Comparison of ENCODE assay signal across 22 cellular contexts in the genomic region with DNA sequence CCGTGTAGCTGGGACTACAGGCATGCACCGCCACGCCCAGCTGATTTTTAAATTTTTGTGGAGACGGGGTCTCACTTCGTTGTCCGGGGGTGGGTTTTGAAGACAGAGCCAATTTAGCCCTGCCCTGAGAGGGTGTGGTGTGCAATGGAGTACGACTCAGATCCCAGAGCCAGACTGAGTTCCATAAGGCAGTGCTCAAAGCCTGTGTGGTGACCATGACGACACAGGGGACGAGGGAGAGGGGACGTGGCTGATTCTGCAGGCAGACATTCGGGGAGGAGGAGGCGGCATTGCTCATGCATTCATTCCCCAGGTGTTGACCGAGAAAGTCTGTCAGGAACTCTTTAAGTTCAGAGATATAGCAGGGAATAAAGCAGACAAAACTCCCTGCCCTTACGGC.
A peak's percentile ranks its signal among the peaks of the same experiment; 100 is the strongest.
DNase-seq lines count a peak whose midpoint lies in the region; ATAC-seq, FAIRE-seq and TF ChIP-seq lines count a peak whose summit lies in the region.
"Had no signal": no experiment of that assay in that cellular context is flagged by ENCODE, and none has a peak within 500 bp of the region (broad histone marks: within the 10 kb centered on the region; RNA-seq: fewer than 3 reads in every experiment).

No MANE protein-coding gene starts in this region.

- H3K27me3 ChIP-seq in DND-41 (ENCODE audit: insufficient read depth, low read length, poor library complexity): no peaks in the 10 kb centered on the region
- no peaks in the 10 kb centered on the region for H3K27me3 ChIP-seq in sigmoid colon
- H3K27me3 ChIP-seq: hepatocyte, SJSA1 had no signal

- H3K4me2 ChIP-seq in DND-41 (ENCODE audit: insufficient read depth, low read length): no peak overlapping the region
- H3K4me2 ChIP-seq: hepatocyte had no signal

- H3K4me1 ChIP-seq in DND-41 (ENCODE audit: insufficient read depth, low read length) (peaks cover 65% of the 10 kb centered on the region), sigmoid colon (peaks cover 0 to 100% (median 89%) of the 10 kb centered on the region in 4 donors)

- H3K79me2 ChIP-seq in DND-41 (ENCODE audit: insufficient read depth, low read length): peaks cover 32% of the 10 kb centered on the region

- H3K9ac ChIP-seq in DND-41 (ENCODE audit: low read depth, low read length): no peak overlapping the region

- WGBS in sigmoid colon, 2 donors: 89 to 91% methylated on average over 14 of the region's 14 CpGs

- no peak for FAIRE-seq in RCC 7860 (lab: Jason Lieb, UNC)
- FAIRE-seq: HepG2, keratinocyte had no signal

- DNase-seq in DND-41 (no peak), RCC 7860 (ENCODE audit: low spot score) (peak; percentile 24), left kidney (ENCODE audit: low read depth, low spot score) (peak; percentile 72), sigmoid colon (no peak), midbrain (lab: John Stamatoyannopoulos, UW) (no peak), NOMO-1 (lab: John Stamatoyannopoulos, UW; ENCODE audit: unreplicated experiment in 2 of 2) (no peak), GM20000 (ENCODE audit: low spot score) (no peak), sciatic nerve (ENCODE audit: low spot score) (no peak)
- DNase-seq: activated CD8-positive, alpha-beta T cell treated with anti-CD3 and anti-CD28 coated beads for 36 hours; activated T-cell treated with anti-CD3 and anti-CD28 coated beads, Interleukin-2, amount 50 U/mL, for 24 hours; DMS79; HCEC 1CT; NCI-H1436; NCI-H2171 treated with DMSO at 0.1 percent for 48 hours; occipital lobe; stimulated activated CD4-positive, alpha-beta T cell treated with anti-CD3 and anti-CD28 coated beads, Interleukin-2, amount 100 ng/mL, for 48 hours; T-helper 17 cell had no signal

- H4K20me1 ChIP-seq in DND-41 (ENCODE audit: insufficient read depth, low read length): no peaks in the 10 kb centered on the region

- ATAC-seq in DND-41 (ENCODE audit: insufficient read depth, low read depth) (no peak), sciatic nerve (no peak)
- ATAC-seq: activated CD8-positive, alpha-beta T cell treated with anti-CD3 and anti-CD28 coated beads for 36 hours; HepG2; T-helper 17 cell had no signal

- 0 out of 2 replicates have a peak overlapping the region, but pooled peaks have one; percentile 9 for H3K27ac ChIP-seq in DND-41 (ENCODE audit: low read length)
- peak overlapping the region in 3 of 4 donors; percentile 54 to 92 (median 88) for H3K27ac ChIP-seq in sigmoid colon
- H3K27ac ChIP-seq: SJSA1, VCaP had no signal

- H2AFZ ChIP-seq in DND-41 (ENCODE audit: low read depth, low read length): no peak overlapping the region
- H2AFZ ChIP-seq: hepatocyte had no signal

- TF ChIP-seq CTCF in DND-41 (IDR thresholded peaks at IDR 0.05; ENCODE audit: borderline replicate concordance, extremely low read depth, low read length, poor library complexity, severe bottlenecking) (no peak), sigmoid colon (IDR thresholded peaks at IDR 0.05) (no peak), GM20000 (IDR thresholded peaks at IDR 0.05; ENCODE audit: extremely low read depth, missing control alignments) (no peak)

- H3K4me3 ChIP-seq in DND-41 (ENCODE audit: low read depth in 1 of 2, low read length in 2 of 2) (no peak overlapping the region), sigmoid colon (no peak overlapping the region)
- H3K4me3 ChIP-seq: hepatocyte, SJSA1 had no signal

- intact Hi-C loops in sigmoid colon (cut with DNase I) (no loop called here), sciatic nerve (cut with DNase I) (no loop called here)

- TF ChIP-seq EP300 in sigmoid colon (IDR thresholded peaks at IDR 0.05): no peak

- no peaks in the 10 kb centered on the region for H3K9me3 ChIP-seq in DND-41 (ENCODE audit: insufficient read depth, low read length, severe bottlenecking)
- no peaks in the 10 kb centered on the region for H3K9me3 ChIP-seq in sigmoid colon
- H3K9me3 ChIP-seq: SJSA1 had no signal

- H3K36me3 ChIP-seq in DND-41 (ENCODE audit: insufficient read depth, low read length) (peaks cover 52% of the 10 kb centered on the region), sigmoid colon (peaks cover 5 to 27% (median 15%) of the 10 kb centered on the region in 4 donors)

- no peak for TF ChIP-seq POLR2A in sigmoid colon (IDR thresholded peaks at IDR 0.05)

Comparison
In these comparisons a context has a peak if more than half of its experiments do, and no peak if none do; other contexts are left out.
1. DNase-seq: peak in RCC 7860 (single experiment) and left kidney (single experiment); none in DND-41 (single experiment), sigmoid colon (single experiment), midbrain (single experiment), NOMO-1 (0 of 2), GM20000 (single experiment) and sciatic nerve (single experiment).